In genomic region chrX:134443461-134443860, GRCh38 we compare ENCODE assay signal across 19 cellular contexts.
"Had no signal": no experiment of that assay in that cellular context is flagged by ENCODE, and none has a peak within 500 bp of the region (broad histone marks: within the 10 kb centered on the region; RNA-seq: fewer than 3 reads in every experiment).

No MANE protein-coding gene starts in this region.

- H3K9me3 Mint-ChIP-seq: activated CD4-positive, alpha-beta memory T cell treated with anti-CD3 and anti-CD28 coated beads, Interleukin-2, amount 10 ng/mL, durations not matched to agents 7 days and 5 days; activated naive CD4-positive, alpha-beta T cell treated with anti-CD3 and anti-CD28 coated beads, Interleukin-2, amount 50 U/mL, for 24 hours; activated T-helper 1 cell treated with anti-CD3 and anti-CD28 coated beads, Interleukin-12 subunit alpha, Interleukin-12 subunit beta, Interleukin-2, Interleukin-4 antibody, amounts not matched to agents 30 ng/mL and 10 ng/mL and 1 ng/mL, durations not matched to agents 14 hours and 24 hours and 36 hours; central memory CD8-positive, alpha-beta T cell; natural killer cell; stimulated activated naive B cell treated with anti-CD40 and anti-IgM and Interleukin-4, amounts not matched to agents 10 μg/mL and 1 μg/mL and 100 μg/mL, for 72 hours had no signal

- H3K4me3 ChIP-seq: ascending aorta, esophagus muscularis mucosa, prostate gland, tibial artery had no signal

- H3K4me1 Mint-ChIP-seq: activated CD4-positive, alpha-beta memory T cell treated with anti-CD3 and anti-CD28 coated beads, Interleukin-2, amount 10 ng/mL, durations not matched to agents 7 days and 5 days; activated naive CD4-positive, alpha-beta T cell treated with anti-CD3 and anti-CD28 coated beads, Interleukin-2, amount 50 U/mL, for 24 hours; central memory CD8-positive, alpha-beta T cell; natural killer cell had no signal

- H3K9me3 ChIP-seq: ascending aorta, esophagus muscularis mucosa, prostate gland, tibial artery had no signal

- H3K4me3 Mint-ChIP-seq: activated CD4-positive, alpha-beta memory T cell treated with anti-CD3 and anti-CD28 coated beads, Interleukin-2, amount 10 ng/mL, durations not matched to agents 7 days and 5 days; activated naive CD4-positive, alpha-beta T cell treated with anti-CD3 and anti-CD28 coated beads, Interleukin-2, amount 50 U/mL, for 24 hours; activated T-helper 1 cell treated with anti-CD3 and anti-CD28 coated beads, Interleukin-12 subunit alpha, Interleukin-12 subunit beta, Interleukin-2, Interleukin-4 antibody, amounts not matched to agents 30 ng/mL and 10 ng/mL and 1 ng/mL, durations not matched to agents 14 hours and 24 hours and 36 hours; central memory CD8-positive, alpha-beta T cell; natural killer cell; stimulated activated naive B cell treated with anti-CD40 and anti-IgM and Interleukin-4, amounts not matched to agents 10 μg/mL and 1 μg/mL and 100 μg/mL, for 72 hours had no signal

- H3K27me3 ChIP-seq: ascending aorta, brain microvascular endothelial cell, esophagus muscularis mucosa, tibial artery had no signal

- DNase-seq: activated CD4-positive, alpha-beta memory T cell treated with anti-CD3 and anti-CD28 coated beads, Interleukin-2, amount 10 ng/mL, durations not matched to agents 7 days and 5 days; activated CD4-positive, alpha-beta T cell treated with anti-CD3 and anti-CD28 coated beads for 48 hours; activated gamma-delta T cell treated with Interleukin-2 at 50 U/mL for 16 hours; brain microvascular endothelial cell; left ventricle myocardium superior; mammary epithelial cell; natural killer cell; stimulated activated CD4-positive, alpha-beta T cell treated with anti-CD3 and anti-CD28 coated beads, Interleukin-2, amount 100 ng/mL, for 48 hours; stimulated activated CD8-positive, alpha-beta memory T cell treated with anti-CD3 and anti-CD28 coated beads, Interleukin-4, amount 100 ng/mL, for 48 hours; stimulated activated naive B cell treated with anti-CD40 and anti-IgM and Interleukin-4, amounts not matched to agents 10 μg/mL and 1 μg/mL and 100 μg/mL, for 72 hours; T-helper 2 cell; tibial artery had no signal

- H3K36me3 Mint-ChIP-seq: activated naive CD4-positive, alpha-beta T cell treated with anti-CD3 and anti-CD28 coated beads, Interleukin-2, amount 50 U/mL, for 24 hours; natural killer cell had no signal

- ATAC-seq: left ventricle myocardium superior, natural killer cell had no signal

- FAIRE-seq: frontal cortex had no signal

- H3K4me1 ChIP-seq: ascending aorta, esophagus muscularis mucosa, prostate gland, tibial artery had no signal

- H3K27ac ChIP-seq: ascending aorta, brain microvascular endothelial cell, esophagus muscularis mucosa, prostate gland, tibial artery had no signal

- H3K27ac Mint-ChIP-seq: activated CD4-positive, alpha-beta memory T cell treated with anti-CD3 and anti-CD28 coated beads, Interleukin-2, amount 10 ng/mL, durations not matched to agents 7 days and 5 days; activated T-helper 1 cell treated with anti-CD3 and anti-CD28 coated beads, Interleukin-12 subunit alpha, Interleukin-12 subunit beta, Interleukin-2, Interleukin-4 antibody, amounts not matched to agents 30 ng/mL and 10 ng/mL and 1 ng/mL, durations not matched to agents 14 hours and 24 hours and 36 hours; natural killer cell had no signal

- H3K27me3 Mint-ChIP-seq: activated CD4-positive, alpha-beta memory T cell treated with anti-CD3 and anti-CD28 coated beads, Interleukin-2, amount 10 ng/mL, durations not matched to agents 7 days and 5 days; activated naive CD4-positive, alpha-beta T cell treated with anti-CD3 and anti-CD28 coated beads, Interleukin-2, amount 50 U/mL, for 24 hours; central memory CD8-positive, alpha-beta T cell; stimulated activated naive B cell treated with anti-CD40 and anti-IgM and Interleukin-4, amounts not matched to agents 10 μg/mL and 1 μg/mL and 100 μg/mL, for 72 hours had no signal

- H3K36me3 ChIP-seq: ascending aorta, brain microvascular endothelial cell, esophagus muscularis mucosa, prostate gland, tibial artery had no signal
